In the genomic region with DNA sequence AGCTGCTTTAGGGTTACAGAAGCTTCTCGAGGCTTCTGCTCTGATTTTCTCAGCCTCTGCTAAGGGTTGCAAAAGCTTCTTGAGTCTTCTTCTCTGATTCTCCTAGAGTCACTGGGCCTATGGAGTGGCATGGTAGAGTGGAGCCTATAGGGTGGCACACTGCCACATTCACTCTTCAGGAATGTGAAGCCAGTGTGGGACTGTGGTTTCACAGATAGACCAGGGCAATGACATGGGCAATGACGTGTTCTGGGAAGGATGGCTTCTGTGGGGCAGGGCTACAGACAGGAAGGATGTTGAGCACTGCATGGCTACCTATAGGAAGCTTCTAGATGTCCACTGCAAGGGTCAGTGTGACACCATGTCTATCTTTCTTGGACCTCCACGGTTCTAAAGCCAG, we compare ENCODE assay signal across 17 cellular contexts. TPM values are rescaled to one million over a fixed set of nuclear protein-coding genes. Genes with fewer than 3 reads are reported as not detected.
DNase-seq lines count a peak whose midpoint lies in the region; ATAC-seq and TF ChIP-seq lines count a peak whose summit lies in the region.
"Had no signal": no experiment of that assay in that cellular context is flagged by ENCODE, and none has a peak within 500 bp of the region (broad histone marks: within the 10 kb centered on the region; RNA-seq: fewer than 3 reads in every experiment).

No MANE protein-coding gene starts in this region.

- dilution Hi-C loops in IMR-90 (cut with HindIII; ENCODE audit: low sequenced_read_pairs, unreplicated experiment): no loop called here

- no peak for TF ChIP-seq POLR2A in IMR-90 (IDR thresholded peaks at IDR 0.05; ENCODE audit: low read depth, low read length)

- no TSS peak for BruUV-seq in IMR-90 (replicated peaks; lab: Mats Ljungman, UMichigan)

- no peak overlapping the region for H3K18ac ChIP-seq in IMR-90 (ENCODE audit: low read depth, low read length)

- no peak for TF ChIP-seq RAD21 in IMR-90 (IDR thresholded peaks at IDR 0.05; ENCODE audit: low read length)

- peak overlapping the region; percentile 32; the same call in 1 of the 2 replicates for H4K91ac ChIP-seq in IMR-90 (ENCODE audit: insufficient read depth, low read depth, low read length)

- H2AFZ ChIP-seq in IMR-90 (replicated peaks; ENCODE audit: low read length, poor library complexity): peak overlapping the region; percentile 9

- H3K4me3 ChIP-seq in IMR-90 (ENCODE audit: insufficient read depth, low read depth, low read length) (no peak overlapping the region), SJSA1 (no peak overlapping the region)
- H3K4me3 ChIP-seq: K562 had no signal

- no peak overlapping the region for H3K4me2 ChIP-seq in IMR-90 (ENCODE audit: low read depth, low read length)

- no peaks in the 10 kb centered on the region for H3K9me3 Mint-ChIP-seq in activated CD8-positive, alpha-beta T cell treated with anti-CD3 and anti-CD28 coated beads, Interleukin-2, amount 10 ng/mL, durations not matched to agents 7 days and 5 days (ENCODE audit: insufficient read depth)
- H3K9me3 Mint-ChIP-seq in glutamatergic neuron (ENCODE audit: unreplicated experiment): no peaks in the 10 kb centered on the region
- H3K9me3 Mint-ChIP-seq: CD4-positive, alpha-beta memory T cell had no signal

- H2BK5ac ChIP-seq in IMR-90 (ENCODE audit: low read depth, low read length, poor library complexity, severe bottlenecking): no peak overlapping the region

- no peak overlapping the region for H2BK20ac ChIP-seq in IMR-90 (ENCODE audit: low read depth, low read length)

- no peak overlapping the region for H2AK5ac ChIP-seq in IMR-90 (ENCODE audit: low read depth, low read length)

- no peak overlapping the region for H3K27ac Mint-ChIP-seq in activated CD8-positive, alpha-beta T cell treated with anti-CD3 and anti-CD28 coated beads, Interleukin-2, amount 10 ng/mL, durations not matched to agents 7 days and 5 days
- H3K27ac Mint-ChIP-seq in glutamatergic neuron (ENCODE audit: unreplicated experiment): no peak overlapping the region
- H3K27ac Mint-ChIP-seq: B cell; CD4-positive, alpha-beta memory T cell had no signal

- H3K9me3 ChIP-seq in IMR-90 (ENCODE audit: control insufficient read depth, insufficient read depth, low read length) (no peaks in the 10 kb centered on the region), SJSA1 (replicated peaks) (no peaks in the 10 kb centered on the region)

- no peak overlapping the region for H3K4me3 Mint-ChIP-seq in activated CD8-positive, alpha-beta T cell treated with anti-CD3 and anti-CD28 coated beads, Interleukin-2, amount 10 ng/mL, durations not matched to agents 7 days and 5 days
- no peak overlapping the region for H3K4me3 Mint-ChIP-seq in glutamatergic neuron (ENCODE audit: unreplicated experiment)
- H3K4me3 Mint-ChIP-seq: B cell; CD4-positive, alpha-beta memory T cell had no signal

- H4K8ac ChIP-seq in IMR-90 (ENCODE audit: low read depth in 2 of 2, low read length in 2 of 2): peak overlapping the region; percentile 22 to 31; a peak in 1 of 4 replicates

- H3K27ac ChIP-seq in IMR-90 (ENCODE audit: insufficient read depth, low read length) (no peak overlapping the region), SJSA1 (no peak overlapping the region)

- TF ChIP-seq CTCF in IMR-90 (conservative IDR thresholded peaks at IDR 0.05; ENCODE audit: low read depth, low read length) (no peak), glutamatergic neuron (IDR thresholded peaks at IDR 0.05; ENCODE audit: partially characterized antibody, unreplicated experiment) (no peak)

- no peak overlapping the region; the same call in 1 of the 2 replicates for H2BK120ac ChIP-seq in IMR-90 (ENCODE audit: low read depth, low read length)

- no peaks in the 10 kb centered on the region for H3K79me1 ChIP-seq in IMR-90 (ENCODE audit: low read depth in 1 of 2, low read length in 2 of 2)

- no peak overlapping the region for H3K23ac ChIP-seq in IMR-90 (ENCODE audit: low read depth, low read length)

- H4K5ac ChIP-seq in IMR-90 (ENCODE audit: low read depth, low read length): no peak overlapping the region

- H3K9ac ChIP-seq in IMR-90 (ENCODE audit: low read depth, low read length): no peak overlapping the region

- H3K36me3 ChIP-seq in IMR-90 (ENCODE audit: control insufficient read depth, insufficient read depth, low read length): no peaks in the 10 kb centered on the region
- no peaks in the 10 kb centered on the region for H3K36me3 ChIP-seq in SJSA1

- DNase-seq in EH (ENCODE audit: low read depth) (peak; percentile 55), IMR-90 (peak; percentile 41), SJSA1 (ENCODE audit: low read depth in 1 of 2, low spot score in 2 of 2) (peak; percentile 20 to 50), glomerular visceral epithelial cell (ENCODE audit: extremely low spot score) (peak; percentile 79), D341Med (ENCODE audit: low spot score) (no peak), glutamatergic neuron (no peak)
- no peak for DNase-seq in activated CD8-positive, alpha-beta T cell treated with anti-CD3 and anti-CD28 coated beads, Interleukin-2, amount 10 ng/mL, durations not matched to agents 7 days and 5 days
- no peak for DNase-seq in activated CD4-positive, alpha-beta T cell treated with anti-CD3 and anti-CD28 coated beads, Interleukin-2, amount 50 U/mL, for 1 hour
- DNase-seq: CD4-positive, alpha-beta memory T cell; H7; MM.1S; NCI-H1105; NCI-H187; NCI-H748 treated with DMSO at 0.1 percent for 48 hours; RPMI8226 had no signal

- H3K9me1 ChIP-seq in IMR-90 (ENCODE audit: insufficient read depth, low read length): no peaks in the 10 kb centered on the region

- H3K4me1 ChIP-seq in IMR-90 (ENCODE audit: control insufficient read depth, insufficient read depth, low read length): peaks cover 3% of the 10 kb centered on the region; the same call in 1 of the 2 replicates
- peaks cover 10% of the 10 kb centered on the region for H3K4me1 ChIP-seq in SJSA1 (replicated peaks)

- H3K56ac ChIP-seq in IMR-90 (ENCODE audit: extremely low read depth, insufficient read depth, low read length): no peak overlapping the region

- peaks cover 14% of the 10 kb centered on the region for H3K27me3 Mint-ChIP-seq in activated CD8-positive, alpha-beta T cell treated with anti-CD3 and anti-CD28 coated beads, Interleukin-2, amount 10 ng/mL, durations not matched to agents 7 days and 5 days (ENCODE audit: low read depth)
- peaks cover 2% of the 10 kb centered on the region for H3K27me3 Mint-ChIP-seq in glutamatergic neuron (ENCODE audit: unreplicated experiment)
- H3K27me3 Mint-ChIP-seq: CD4-positive, alpha-beta memory T cell had no signal

- CTCF ChIA-PET in IMR-90 (lab: Yijun Ruan, JAX): no interaction called here
- CTCF ChIA-PET in activated CD8-positive, alpha-beta T cell treated with anti-CD3 and anti-CD28 coated beads, Interleukin-2, amount 10 ng/mL, durations not matched to agents 7 days and 5 days (lab: Charles Lee): no interaction called here

- no peak overlapping the region for H2BK15ac ChIP-seq in IMR-90 (ENCODE audit: low read depth, low read length)

- no peaks in the 10 kb centered on the region for H4K20me1 ChIP-seq in IMR-90 (ENCODE audit: insufficient read depth, low read length)

- intact Hi-C loops in IMR-90 (cut with micrococcal nuclease): no loop called here

- no peaks in the 10 kb centered on the region for H3K36me3 Mint-ChIP-seq in activated CD8-positive, alpha-beta T cell treated with anti-CD3 and anti-CD28 coated beads, Interleukin-2, amount 10 ng/mL, durations not matched to agents 7 days and 5 days (ENCODE audit: low read depth)
- no peaks in the 10 kb centered on the region for H3K36me3 Mint-ChIP-seq in glutamatergic neuron (ENCODE audit: unreplicated experiment)
- H3K36me3 Mint-ChIP-seq: CD4-positive, alpha-beta memory T cell had no signal

- no peak for ATAC-seq in IMR-90 (ENCODE audit: low read depth)
- ATAC-seq in activated CD8-positive, alpha-beta T cell treated with anti-CD3 and anti-CD28 coated beads, Interleukin-2, amount 10 ng/mL, durations not matched to agents 7 days and 5 days: no peak
- ATAC-seq: K562 had no signal

- H3K27me3 ChIP-seq in IMR-90 (ENCODE audit: control insufficient read depth, insufficient read depth, low read length) (peaks cover 9% of the 10 kb centered on the region), SJSA1 (replicated peaks) (no peaks in the 10 kb centered on the region)

- WGBS in IMR-90 (ENCODE audit: extremely low coverage in 2 of 2, insufficient read length in 1 of 2), 2 experiments: 25% methylated on average over 1 of the region's 3 CpGs; no CpG with 5 or more reads in 1 of the 2 experiments

- POLR2A ChIA-PET in IMR-90 (lab: Charles Lee; ENCODE audit: unreplicated experiment): no interaction called here
- POLR2A ChIA-PET in activated CD8-positive, alpha-beta T cell treated with anti-CD3 and anti-CD28 coated beads, Interleukin-2, amount 10 ng/mL, durations not matched to agents 7 days and 5 days (lab: Charles Lee): no interaction called here

- no peak overlapping the region for H2AK9ac ChIP-seq in IMR-90 (replicated peaks; ENCODE audit: low read depth, low read length, poor library complexity)

- no peak overlapping the region for H3K4ac ChIP-seq in IMR-90 (ENCODE audit: low read depth, low read length)

- H3K14ac ChIP-seq in IMR-90 (replicated peaks; ENCODE audit: low read depth, low read length): no peak overlapping the region

- in situ Hi-C loops in IMR-90 (cut with MboI; ENCODE audit: low sequenced_read_pairs): loop anchor here (25.0 kb wide), 2 partner anchors 360 to 390 kb away; no protein-coding TSS in a partner anchor

- no peaks in the 10 kb centered on the region for H3K4me1 Mint-ChIP-seq in activated CD8-positive, alpha-beta T cell treated with anti-CD3 and anti-CD28 coated beads, Interleukin-2, amount 10 ng/mL, durations not matched to agents 7 days and 5 days (ENCODE audit: low read depth)
- H3K4me1 Mint-ChIP-seq in glutamatergic neuron (ENCODE audit: low read depth, unreplicated experiment): no peaks in the 10 kb centered on the region
- H3K4me1 Mint-ChIP-seq: B cell; CD4-positive, alpha-beta memory T cell had no signal

TF ChIP-seq in IMR-90, 13 proteins besides CTCF, POLR2A, EP300 and RAD21:
- TF ChIP-seq MXI1 (IDR thresholded peaks at IDR 0.05; ENCODE audit: borderline replicate concordance, low read depth, low read length): no peak
- TF ChIP-seq MAFK (IDR thresholded peaks at IDR 0.05; ENCODE audit: low read depth, low read length): no peak
- TF ChIP-seq RFX5 (IDR thresholded peaks at IDR 0.05; ENCODE audit: low read depth, low read length): no peak

RNA-seq across cellular contexts. Expression of a gene that starts 11.0 kb away (rescaled TPM):
- total RNA-seq in IMR-90 (2012; rRNA removed) (1.4 TPM in 2 replicates), glutamatergic neuron (ENCODE audit: unreplicated experiment) (0.25 TPM)
- polyA plus RNA-seq in IMR-90 (2012; rRNA removed): 10.6 and 11.0 TPM in 2 replicates
- 4.8 and 7.3 TPM in 2 replicates for polyA plus RNA-seq in IMR-90 (2012; cell fraction: cytosol; rRNA removed)
- 34.4 and 43.8 TPM in 2 replicates for polyA plus RNA-seq in IMR-90 (2012; cell fraction: nucleus; rRNA removed; ENCODE audit: low replicate concordance)
- total RNA-seq in SJSA1 (2014; rRNA removed; shearing (Covaris generic)): 3.7 and 11.4 TPM in 2 replicates
- total RNA-seq in activated CD8-positive, alpha-beta T cell treated with anti-CD3 and anti-CD28 coated beads, Interleukin-2, amount 10 ng/mL, durations not matched to agents 7 days and 5 days: 1 to 10 TPM in 1 of 2 experiments, under 1 TPM in 1; 0.81 to 1.4 TPM

Comparison
In these comparisons a context has a peak if more than half of its experiments do, and no peak if none do; other contexts are left out.
1. DNase-seq: peak in EH (single experiment), IMR-90 (single experiment), SJSA1 (2 of 2) and glomerular visceral epithelial cell (single experiment); none in activated CD8-positive, alpha-beta T cell treated with anti-CD3 and anti-CD28 coated beads, Interleukin-2, amount 10 ng/mL, durations not matched to agents 7 days and 5 days (single experiment), D341Med (single experiment), glutamatergic neuron (single experiment) and activated CD4-positive, alpha-beta T cell treated with anti-CD3 and anti-CD28 coated beads, Interleukin-2, amount 50 U/mL, for 1 hour (single experiment).